Comparison of ENCODE assay signal across 8 cellular contexts in genomic region chr10:87660484-87661133, GRCh38. TPM values are rescaled to one million over a fixed set of nuclear protein-coding genes. Genes with fewer than 3 reads are reported as not detected.
DNase-seq lines count a peak whose midpoint lies in the region; ATAC-seq and TF ChIP-seq lines count a peak whose summit lies in the region.

No MANE protein-coding gene starts in this region.

- H4K8ac ChIP-seq in neuronal stem cell (ENCODE audit: low read depth, low read length): no peak overlapping the region

- no peaks in the 10 kb centered on the region for H3K36me3 ChIP-seq in SK-N-MC (ENCODE audit: insufficient read depth, low read length)
- H3K36me3 ChIP-seq in neuronal stem cell (replicated peaks in 1 of 2; ENCODE audit: control insufficient read depth in 2 of 2, insufficient read depth in 2 of 2, low read length in 2 of 2): no peaks in the 10 kb centered on the region

- H2BK15ac ChIP-seq in neuronal stem cell (ENCODE audit: low read length): no peak overlapping the region

- H3K27ac ChIP-seq in SK-N-MC (no peak overlapping the region), neuronal stem cell (replicated peaks; ENCODE audit: low read length) (no peak overlapping the region)

- no peak for TF ChIP-seq CTCF in GM12865 (IDR thresholded peaks at IDR 0.05; ENCODE audit: insufficient read depth, low read depth, low read length, missing control alignments)

- H3K4me3 ChIP-seq in GM12865 (ENCODE audit: low read depth, low read length) (peak overlapping the region; percentile 67), SK-N-MC (peak overlapping the region; percentile 77), neuronal stem cell (ENCODE audit: low read length in 2 of 2) (peak overlapping the region; percentile 42 to 83)

- H2BK12ac ChIP-seq in neuronal stem cell (ENCODE audit: low read length): no peak overlapping the region

- H2BK5ac ChIP-seq in neuronal stem cell (ENCODE audit: low read length): no peak overlapping the region

- WGBS in neuronal stem cell (ENCODE audit: extremely low coverage in 2 of 2, insufficient read length in 2 of 2, insufficient replicate concordance in 1 of 2), 2 donors: no CpG with 5 or more reads among the region's 12 CpGs

- H3K18ac ChIP-seq in neuronal stem cell (ENCODE audit: low read length): no peak overlapping the region

- H3K9ac ChIP-seq in SK-N-MC (ENCODE audit: insufficient read length) (peak overlapping the region; percentile 37), neuronal stem cell (ENCODE audit: low read depth, low read length, poor library complexity) (no peak overlapping the region)

- no peak overlapping the region for H4K91ac ChIP-seq in neuronal stem cell (ENCODE audit: low read depth, low read length, poor library complexity)

- peak overlapping the region; percentile 97 for H2AFZ ChIP-seq in neuronal stem cell (ENCODE audit: low read length)

- no peaks in the 10 kb centered on the region for H3K79me1 ChIP-seq in neuronal stem cell (ENCODE audit: low read depth, low read length)

- H3K9me3 ChIP-seq in SK-N-MC (ENCODE audit: low read depth, low read length) (no peaks in the 10 kb centered on the region), neuronal stem cell (replicated peaks in 1 of 2; ENCODE audit: control insufficient read depth in 2 of 2, insufficient read depth in 1 of 2, low read depth in 1 of 2, low read length in 2 of 2) (no peaks in the 10 kb centered on the region)

- no peak overlapping the region for H3K14ac ChIP-seq in neuronal stem cell (ENCODE audit: low read length)

- H2AK5ac ChIP-seq in neuronal stem cell (ENCODE audit: low read depth, low read length): no peak overlapping the region

- no peak overlapping the region for H2BK120ac ChIP-seq in neuronal stem cell (ENCODE audit: low read depth, low read length)

- H3K4ac ChIP-seq in neuronal stem cell (ENCODE audit: low read length): no peak overlapping the region

- DNase-seq in GM12865 (ENCODE audit: low read depth) (no peak), SK-N-MC (ENCODE audit: low read depth, low spot score) (no peak), fibroblast of gingiva (ENCODE audit: low read depth) (peak; percentile 44), neuronal stem cell (ENCODE audit: low spot score) (no peak)
- no peak for DNase-seq in effector CD4-positive, alpha-beta T cell
- DNase-seq in stimulated activated CD4-positive, alpha-beta T cell treated with anti-CD3 and anti-CD28 coated beads, Interleukin-2, amount 100 ng/mL, for 48 hours: no peak

- no peak overlapping the region for H3K23ac ChIP-seq in neuronal stem cell (ENCODE audit: low read depth, low read length, poor library complexity)

- ATAC-seq in GM18520 (IDR thresholded peaks at IDR 0.05; ENCODE audit: unreplicated experiment) (no peak), HG02938 (IDR thresholded peaks at IDR 0.05; ENCODE audit: unreplicated experiment) (no peak)

- peak overlapping the region; percentile 72 for H3K4me2 ChIP-seq in neuronal stem cell (ENCODE audit: insufficient read depth, low read length, poor library complexity, severe bottlenecking)

- peaks cover 0 to 45% (median 19%) of the 10 kb centered on the region in 3 experiments for H3K27me3 ChIP-seq in neuronal stem cell (ENCODE audit: control insufficient read depth in 3 of 3, insufficient read depth in 3 of 3, low read depth in 1 of 3, low read length in 3 of 3)

- peaks cover 4 to 5% of the 10 kb centered on the region in 2 donors for H3K4me1 ChIP-seq in neuronal stem cell (ENCODE audit: control insufficient read depth in 2 of 2, insufficient read depth in 1 of 2, low read depth in 1 of 2, low read length in 2 of 2)

RNA-seq across cellular contexts. Expression of gene PAPSS2, which starts 0.9 kb away (rescaled TPM):
- 1.1 TPM for polyA plus RNA-seq in neuronal stem cell (2013, experiment 1 of 2)
- 1.3 TPM for polyA plus RNA-seq in neuronal stem cell (2013, experiment 2 of 2)
